12 cellular contexts compared by ENCODE assay signal in the genomic region with DNA sequence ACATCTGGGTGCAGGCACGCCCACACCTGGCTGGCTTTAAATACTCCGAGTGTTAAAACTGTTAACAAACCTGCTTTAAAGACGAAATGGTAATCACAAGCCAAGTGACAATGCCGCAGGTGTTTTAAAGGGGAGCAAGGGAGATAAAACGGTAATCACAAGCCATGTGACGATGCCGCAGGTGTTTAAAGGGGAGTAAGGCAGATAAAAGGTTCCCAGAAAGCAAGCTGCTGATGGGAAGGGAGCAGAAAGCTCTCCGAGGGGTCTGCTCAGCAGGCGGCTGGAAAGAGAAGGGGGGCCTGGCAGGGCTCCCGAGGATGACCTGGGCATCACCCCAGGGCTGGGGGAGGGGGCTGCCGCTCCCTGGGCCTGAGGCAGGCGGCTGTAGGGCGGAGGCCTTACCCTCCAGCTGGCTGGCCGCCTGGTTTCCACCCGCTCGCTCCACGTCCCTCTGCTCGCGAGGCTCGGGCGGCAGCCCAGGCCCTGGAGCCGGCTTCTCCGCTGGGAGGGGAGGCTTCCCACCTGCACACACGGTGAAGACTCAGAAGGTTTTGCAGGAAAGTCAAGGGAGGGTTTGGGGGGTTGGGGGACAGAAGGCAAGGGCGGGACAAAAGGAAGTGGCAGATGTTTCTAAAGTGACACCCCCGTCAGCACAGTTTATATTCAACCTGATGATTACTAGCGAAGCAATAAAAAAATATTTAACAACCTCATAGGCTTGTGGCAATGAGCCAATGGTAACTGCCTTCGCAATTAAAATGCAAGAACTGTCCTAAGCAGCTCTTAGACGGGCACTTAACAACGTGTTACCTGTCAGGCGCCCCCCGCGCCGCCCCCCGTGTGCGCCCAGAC. TPM values are rescaled to one million over a fixed set of nuclear protein-coding genes. Genes with fewer than 3 reads are reported as not detected.
A peak's percentile ranks its signal among the peaks of the same experiment; 100 is the strongest.
DNase-seq lines count a peak whose midpoint lies in the region; ATAC-seq, FAIRE-seq and TF ChIP-seq lines count a peak whose summit lies in the region.
"Had no signal": no experiment of that assay in that cellular context is flagged by ENCODE, and none has a peak within 500 bp of the region (broad histone marks: within the 10 kb centered on the region; RNA-seq: fewer than 3 reads in every experiment).

No MANE protein-coding gene starts in this region.

- peaks cover 5% of the 10 kb centered on the region for H3K36me3 Mint-ChIP-seq in activated naive CD8-positive, alpha-beta T cell
- peaks cover 14% of the 10 kb centered on the region for H3K36me3 Mint-ChIP-seq in activated naive CD8-positive, alpha-beta T cell treated with anti-CD3 and anti-CD28 coated beads, Interleukin-2, amount 50 U/mL, for 24 hours (ENCODE audit: low read depth)

- TF ChIP-seq POLR2A in suprapubic skin (IDR thresholded peaks at IDR 0.05), result no peak

- H3K27ac ChIP-seq in WERI-Rb-1 (peak overlapping the region; percentile 91), small intestine (ENCODE audit: low read depth in 1 of 2, low read length in 1 of 2) (peak overlapping the region in 1 of 2 donors; percentile 60), suprapubic skin (no peak overlapping the region)

- H3K4me1 ChIP-seq in small intestine (ENCODE audit: control insufficient read depth in 2 of 2, insufficient read depth in 1 of 2, low read depth in 1 of 2, low read length in 1 of 2) (peaks cover 0 to 5% of the 10 kb centered on the region in 2 donors), suprapubic skin (peaks cover 33% of the 10 kb centered on the region)

- peaks cover 14% of the 10 kb centered on the region for H3K4me1 Mint-ChIP-seq in activated naive CD8-positive, alpha-beta T cell (ENCODE audit: low read depth)
- H3K4me1 Mint-ChIP-seq in activated naive CD8-positive, alpha-beta T cell treated with anti-CD3 and anti-CD28 coated beads, Interleukin-2, amount 50 U/mL, for 24 hours, result peaks cover 12% of the 10 kb centered on the region

- no peak for TF ChIP-seq EP300 in suprapubic skin (IDR thresholded peaks at IDR 0.05)

- DNase-seq in activated naive CD8-positive, alpha-beta T cell treated with anti-CD3 and anti-CD28 coated beads, Interleukin-2, amount 50 U/mL, for 24 hours, result no peak
- DNase-seq in NCI-H2171 (lab: John Stamatoyannopoulos, UW) (peak; percentile 98), WERI-Rb-1 (peak; percentile 55), small intestine (peak; percentile 84), SIG-M5 treated with dmso at 0.1 percent for 504 hours (lab: John Stamatoyannopoulos, UW; ENCODE audit: unreplicated experiment) (no peak), RKO (ENCODE audit: low spot score) (no peak), suprapubic skin (ENCODE audit: low spot score in 2 of 2) (no peak)
- DNase-seq: EL had no signal

- H3K36me3 ChIP-seq in WERI-Rb-1, result peaks cover 8% of the 10 kb centered on the region
- peaks cover 0 to 6% of the 10 kb centered on the region in 2 donors for H3K36me3 ChIP-seq in small intestine (ENCODE audit: control insufficient read depth in 2 of 2, insufficient read depth in 2 of 2, low read length in 2 of 2)
- H3K36me3 ChIP-seq in suprapubic skin, result peaks cover 33% of the 10 kb centered on the region

- H3K4me3 Mint-ChIP-seq in activated naive CD8-positive, alpha-beta T cell, result peak overlapping the region; percentile 10
- H3K4me3 Mint-ChIP-seq in activated naive CD8-positive, alpha-beta T cell treated with anti-CD3 and anti-CD28 coated beads, Interleukin-2, amount 50 U/mL, for 24 hours, result no peak overlapping the region
- H3K4me3 Mint-ChIP-seq: memory B cell had no signal

- no peak for FAIRE-seq in small intestine (lab: Jason Lieb, UNC)
- FAIRE-seq: RCC 7860 had no signal

- H3K27ac Mint-ChIP-seq in activated naive CD8-positive, alpha-beta T cell, result no peak overlapping the region
- no peak overlapping the region for H3K27ac Mint-ChIP-seq in activated naive CD8-positive, alpha-beta T cell treated with anti-CD3 and anti-CD28 coated beads, Interleukin-2, amount 50 U/mL, for 24 hours
- H3K27ac Mint-ChIP-seq: memory B cell had no signal

- H3K9me3 ChIP-seq in WERI-Rb-1 (ENCODE audit: severe bottlenecking), result no peaks in the 10 kb centered on the region
- H3K9me3 ChIP-seq in small intestine (ENCODE audit: control insufficient read depth, low read depth), result no peaks in the 10 kb centered on the region
- H3K9me3 ChIP-seq in suprapubic skin, result no peaks in the 10 kb centered on the region

- no peak for TF ChIP-seq CTCF in WERI-Rb-1 (IDR thresholded peaks at IDR 0.05; ENCODE audit: low read depth, low read length)
- no peak for TF ChIP-seq CTCF in suprapubic skin (IDR thresholded peaks at IDR 0.05)

- H3K4me3 ChIP-seq in WERI-Rb-1 (ENCODE audit: low read depth, low read length) (peak overlapping the region; percentile 7; the same call in 1 of the 2 replicates), small intestine (ENCODE audit: low read depth in 1 of 2, low read length in 2 of 2) (no peak overlapping the region), suprapubic skin (no peak overlapping the region)

- no peaks in the 10 kb centered on the region for H3K27me3 Mint-ChIP-seq in activated naive CD8-positive, alpha-beta T cell
- H3K27me3 Mint-ChIP-seq in activated naive CD8-positive, alpha-beta T cell treated with anti-CD3 and anti-CD28 coated beads, Interleukin-2, amount 50 U/mL, for 24 hours, result no peaks in the 10 kb centered on the region
- H3K27me3 Mint-ChIP-seq: effector memory CD8-positive, alpha-beta T cell; memory B cell had no signal

- H3K27me3 ChIP-seq in WERI-Rb-1 (ENCODE audit: insufficient read depth, low read depth, severe bottlenecking) (no peaks in the 10 kb centered on the region), small intestine (ENCODE audit: control insufficient read depth in 2 of 2, insufficient read depth in 2 of 2, low read length in 2 of 2) (no peaks in the 10 kb centered on the region), suprapubic skin (no peaks in the 10 kb centered on the region)

- no peak for ATAC-seq in activated naive CD8-positive, alpha-beta T cell treated with anti-CD3 and anti-CD28 coated beads, Interleukin-2, amount 50 U/mL, for 24 hours

- no peaks in the 10 kb centered on the region for H3K9me3 Mint-ChIP-seq in activated naive CD8-positive, alpha-beta T cell (ENCODE audit: low read depth)
- no peaks in the 10 kb centered on the region for H3K9me3 Mint-ChIP-seq in activated naive CD8-positive, alpha-beta T cell treated with anti-CD3 and anti-CD28 coated beads, Interleukin-2, amount 50 U/mL, for 24 hours
- H3K9me3 Mint-ChIP-seq: effector memory CD8-positive, alpha-beta T cell; memory B cell had no signal

- WGBS in small intestine, 3 donors, result 15 to 56% (median 50%) methylated on average over 35 to 36 of the region's 36 CpGs
- WGBS in suprapubic skin, result 61% methylated on average over 36 of the region's 36 CpGs

RNA-seq across cellular contexts. Expression of a gene that starts 12.2 kb away (rescaled TPM):
- 10 to 100 TPM; 25.9 to 36.0 (median 35.4) TPM for polyA plus RNA-seq in small intestine
- total RNA-seq in suprapubic skin, result 10 to 100 TPM; 17.8 to 39.4 (median 25.9) TPM

RNA-seq across cellular contexts. Expression of a gene that starts 12.5 kb away (rescaled TPM):
- 10 to 100 TPM; 19.3 to 89.9 (median 39.4) TPM for polyA plus RNA-seq in small intestine
- total RNA-seq in suprapubic skin, result 10 to 100 TPM; 43.0 to 94.5 (median 55.3) TPM

RNA-seq across cellular contexts. Expression of a gene that starts 28.6 kb away (rescaled TPM):
- 1 to 10 TPM; 4.0 to 8.8 (median 5.7) TPM for polyA plus RNA-seq in small intestine
- 1 to 10 TPM; 4.2 to 9.5 (median 8.0) TPM for total RNA-seq in suprapubic skin

RNA-seq across cellular contexts. Expression of a gene that starts 43.8 kb away (rescaled TPM):
- 10 to 100 TPM; 48.4 to 79.9 (median 78.5) TPM for polyA plus RNA-seq in small intestine
- total RNA-seq in suprapubic skin, result 10 to 100 TPM; 48.5 to 84.9 (median 69.4) TPM

Comparison
In these comparisons a context has a peak if more than half of its experiments do, and no peak if none do; other contexts are left out.
1. DNase-seq: peak in NCI-H2171 (single experiment), WERI-Rb-1 (single experiment) and small intestine (single experiment); none in activated naive CD8-positive, alpha-beta T cell treated with anti-CD3 and anti-CD28 coated beads, Interleukin-2, amount 50 U/mL, for 24 hours (single experiment), SIG-M5 treated with dmso at 0.1 percent for 504 hours (single experiment), RKO (single experiment) and suprapubic skin (0 of 2).